Comparison of ENCODE assay signal across 8 cellular contexts in the genomic region with DNA sequence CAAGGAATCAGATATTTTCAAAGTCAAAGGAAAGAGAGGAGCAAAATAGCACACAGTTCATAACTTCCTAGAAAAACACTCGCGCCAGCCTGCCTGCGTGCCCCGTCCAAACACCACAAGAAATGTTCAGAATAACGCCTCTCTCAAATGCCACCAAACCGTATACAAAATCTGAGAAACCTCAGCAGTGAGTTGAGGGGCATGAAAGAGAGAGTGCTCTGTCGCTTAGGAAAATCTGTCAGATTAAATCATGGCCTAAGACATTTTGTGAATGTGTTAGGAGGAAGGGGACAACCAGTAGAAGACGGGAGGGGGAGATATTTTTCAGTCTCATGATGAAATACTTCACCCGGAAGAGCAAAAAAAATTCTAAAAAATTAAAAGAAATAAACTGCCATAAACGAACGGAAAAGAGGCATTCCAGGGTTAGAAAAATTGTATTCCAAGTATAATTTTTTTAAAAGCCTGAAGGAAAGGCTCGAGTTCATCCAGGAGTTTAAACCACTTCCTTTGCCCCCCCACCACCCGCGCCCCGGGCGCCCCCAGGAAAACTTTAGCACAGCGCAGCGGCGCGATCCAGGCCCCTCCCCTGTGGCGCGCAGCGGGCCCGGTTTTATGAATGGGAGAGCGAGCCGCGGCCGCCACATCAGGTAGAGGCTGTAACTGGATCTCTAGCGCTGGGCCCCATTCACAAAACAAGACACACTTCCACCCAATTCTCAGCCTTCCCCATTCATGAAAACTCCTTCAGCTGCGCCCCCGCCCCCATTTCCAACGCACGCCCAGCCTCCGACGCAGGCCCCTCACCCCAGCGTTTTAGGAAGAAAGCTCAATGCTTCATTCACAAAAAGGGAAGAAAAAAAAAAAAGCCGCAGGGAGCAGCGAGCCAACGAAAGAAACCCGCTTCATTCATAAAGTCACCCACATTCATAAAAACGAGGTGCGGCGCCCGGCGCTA. TPM values are rescaled to one million over a fixed set of nuclear protein-coding genes. Genes with fewer than 3 reads are reported as not detected.
DNase-seq lines count a peak whose midpoint lies in the region; ATAC-seq and TF ChIP-seq lines count a peak whose summit lies in the region.

No MANE protein-coding gene starts in this region.

- DNase-seq in GM13977 (ENCODE audit: low spot score) (peak; percentile 75), NAMALWA (ENCODE audit: low spot score) (peak; percentile 47), SHP77 (lab: John Stamatoyannopoulos, UW) (peak; percentile 58 to 68), Right ventricle myocardium superior (peak; percentile 80), nucleus accumbens (lab: John Stamatoyannopoulos, UW) (peak in 50 of 56 donors; percentile 18 to 82 (median 54))
- DNase-seq in activated naive CD8-positive, alpha-beta T cell treated with anti-CD3 and anti-CD28 coated beads, Interleukin-2, amount 50 U/mL, for 24 hours = peak; percentile 46

- no peak for ATAC-seq in activated naive CD8-positive, alpha-beta T cell treated with anti-CD3 and anti-CD28 coated beads, Interleukin-2, amount 50 U/mL, for 24 hours
- ATAC-seq in Right ventricle myocardium superior (ENCODE audit: poor library complexity) (peak; percentile 50), GM18873 (IDR thresholded peaks at IDR 0.05; ENCODE audit: low FRiP score, unreplicated experiment) (no peak), HG02571 (IDR thresholded peaks at IDR 0.05; ENCODE audit: unreplicated experiment) (no peak)

- intact Hi-C loops in Right ventricle myocardium superior (cut with DNase I) = no loop called here

- no peak overlapping the region for H3K27ac Mint-ChIP-seq in activated naive CD8-positive, alpha-beta T cell treated with anti-CD3 and anti-CD28 coated beads, Interleukin-2, amount 50 U/mL, for 24 hours

- in situ Hi-C loops in GM13977 (cut with MboI; ENCODE audit: low pct_unique_long_range_greater_than_20kb, low sequenced_read_pairs, unreplicated experiment) = no loop called here

- H3K27me3 Mint-ChIP-seq in activated naive CD8-positive, alpha-beta T cell treated with anti-CD3 and anti-CD28 coated beads, Interleukin-2, amount 50 U/mL, for 24 hours = peaks cover 71% of the 10 kb centered on the region

- no peaks in the 10 kb centered on the region for H3K9me3 Mint-ChIP-seq in activated naive CD8-positive, alpha-beta T cell treated with anti-CD3 and anti-CD28 coated beads, Interleukin-2, amount 50 U/mL, for 24 hours

- peaks cover 3% of the 10 kb centered on the region for H3K36me3 Mint-ChIP-seq in activated naive CD8-positive, alpha-beta T cell treated with anti-CD3 and anti-CD28 coated beads, Interleukin-2, amount 50 U/mL, for 24 hours (ENCODE audit: low read depth)

- peak overlapping the region; percentile 85 for H3K4me3 Mint-ChIP-seq in activated naive CD8-positive, alpha-beta T cell treated with anti-CD3 and anti-CD28 coated beads, Interleukin-2, amount 50 U/mL, for 24 hours

- peaks cover 35% of the 10 kb centered on the region for H3K4me1 Mint-ChIP-seq in activated naive CD8-positive, alpha-beta T cell treated with anti-CD3 and anti-CD28 coated beads, Interleukin-2, amount 50 U/mL, for 24 hours

- no peak for TF ChIP-seq CTCF in GM13977 (IDR thresholded peaks at IDR 0.05; ENCODE audit: extremely low read depth, insufficient read depth, missing control alignments)

RNA-seq across cellular contexts. Expression of gene ETV5, which starts 1.5 kb away (rescaled TPM):
- total RNA-seq in Right ventricle myocardium superior = 5.9 TPM
